In genomic region chr16:27982184-27982583, GRCh38 we compare ENCODE assay signal across 27 cellular contexts.
A peak's percentile ranks its signal among the peaks of the same experiment; 100 is the strongest.
DNase-seq lines count a peak whose midpoint lies in the region; ATAC-seq, FAIRE-seq and TF ChIP-seq lines count a peak whose summit lies in the region.
"Had no signal": no experiment of that assay in that cellular context is flagged by ENCODE, and none has a peak within 500 bp of the region (broad histone marks: within the 10 kb centered on the region; RNA-seq: fewer than 3 reads in every experiment).

No MANE protein-coding gene starts in this region.

- TF ChIP-seq CTCF in HepG2 (CRISPR knock-in tag; IDR thresholded peaks at IDR 0.05) = no peak
- no peak for TF ChIP-seq CTCF in right lobe of liver (IDR thresholded peaks at IDR 0.05)
- no peak for TF ChIP-seq CTCF in MM.1S (IDR thresholded peaks at IDR 0.05; ENCODE audit: low read length)
- no peak for TF ChIP-seq CTCF in WERI-Rb-1 (IDR thresholded peaks at IDR 0.05; ENCODE audit: low read depth, low read length)
- no peak for TF ChIP-seq CTCF in GM13976 (IDR thresholded peaks at IDR 0.05; ENCODE audit: borderline replicate concordance, control extremely low read depth, extremely low read depth, insufficient read depth, missing control alignments)

- no peak for TF ChIP-seq POLR2A in HepG2 (IDR thresholded peaks at IDR 0.05; ENCODE audit: insufficient read depth in 1 of 2, low read depth in 2 of 2, low read length in 2 of 2)
- no peak for TF ChIP-seq POLR2A in right lobe of liver (IDR thresholded peaks at IDR 0.05)

- in situ Hi-C loops in HepG2 (cut with HindIII; ENCODE audit: extremely low pct_ligation_motif_present, low pct_unique_long_range_greater_than_20kb) (no loop called here), GM13976 (cut with MboI; ENCODE audit: low sequenced_read_pairs, unreplicated experiment) (no loop called here)

- no peak overlapping the region for H3K4me3 Mint-ChIP-seq in activated CD4-positive, alpha-beta memory T cell treated with anti-CD3 and anti-CD28 coated beads for 36 hours
- H3K4me3 Mint-ChIP-seq: activated B cell treated with CpG ODN at 0.5 μM for 24 hours; activated CD4-positive, alpha-beta memory T cell treated with anti-CD3 and anti-CD28 coated beads, Interleukin-2, amount 10 ng/mL, durations not matched to agents 7 days and 5 days; activated T-cell treated with anti-CD3 and anti-CD28 coated beads, Interleukin-2, amount 50 U/mL, for 24 hours; T-helper 2 cell treated with Interferon-gamma antibody and Interleukin-4, amounts not matched to agents 5 μg/mL and 100 μg/mL, for 36 hours had no signal

- H3K27me3 ChIP-seq in HepG2 (ENCODE audit: control insufficient read depth in 1 of 2, insufficient read depth in 2 of 2, low read length in 2 of 2) = peaks cover 0 to 4% of the 10 kb centered on the region in 2 experiments; a peak in 1 of 5 replicates
- no peaks in the 10 kb centered on the region for H3K27me3 ChIP-seq in right lobe of liver
- H3K27me3 ChIP-seq in MM.1S (replicated peaks; ENCODE audit: insufficient read depth, low read length) = no peaks in the 10 kb centered on the region
- H3K27me3 ChIP-seq in WERI-Rb-1 (ENCODE audit: insufficient read depth, low read depth, severe bottlenecking) = no peaks in the 10 kb centered on the region
- H3K27me3 ChIP-seq: dorsolateral prefrontal cortex, Peyer's patch had no signal

- no peaks in the 10 kb centered on the region for H3F3A ChIP-seq in MM.1S (ENCODE audit: insufficient read depth, low read length)

- H3K27me3 Mint-ChIP-seq in activated CD4-positive, alpha-beta memory T cell treated with anti-CD3 and anti-CD28 coated beads for 36 hours = peaks cover 1% of the 10 kb centered on the region

- 13% methylated on average over 5 of the region's 5 CpGs for WGBS in HepG2 (ENCODE audit: low lambda C conversion rate)
- 70% methylated on average over 2 of the region's 5 CpGs for WGBS in right lobe of liver (ENCODE audit: insufficient coverage, low coverage, low lambda C conversion rate, missing lambda C conversion rate)

- H3K9me2 ChIP-seq in MM.1S (replicated peaks; ENCODE audit: insufficient read depth, low read length) = no peaks in the 10 kb centered on the region

- intact Hi-C loops in HepG2 (cut with micrococcal nuclease; ENCODE audit: unreplicated experiment) = no loop called here
- intact Hi-C loops in right lobe of liver (cut with DNase I) = no loop called here
- intact Hi-C loops in activated CD4-positive, alpha-beta memory T cell treated with anti-CD3 and anti-CD28 coated beads for 36 hours (cut with micrococcal nuclease) = no loop called here

- H3K27ac Mint-ChIP-seq in activated CD4-positive, alpha-beta memory T cell treated with anti-CD3 and anti-CD28 coated beads for 36 hours = no peak overlapping the region
- H3K27ac Mint-ChIP-seq: activated B cell treated with CpG ODN at 0.5 μM for 24 hours; activated CD4-positive, alpha-beta memory T cell treated with anti-CD3 and anti-CD28 coated beads, Interleukin-2, amount 10 ng/mL, durations not matched to agents 7 days and 5 days; activated T-cell treated with anti-CD3 and anti-CD28 coated beads, Interleukin-2, amount 50 U/mL, for 24 hours; CD4-positive, CD25-positive, alpha-beta regulatory T cell; T-helper 2 cell treated with Interferon-gamma antibody and Interleukin-4, amounts not matched to agents 5 μg/mL and 100 μg/mL, for 36 hours had no signal

- H4K20me1 ChIP-seq in HepG2 (ENCODE audit: insufficient read depth, low read length) = no peaks in the 10 kb centered on the region
- H4K20me1 ChIP-seq in MM.1S (ENCODE audit: insufficient read depth, low read length) = no peaks in the 10 kb centered on the region

- H3K27ac ChIP-seq in HepG2 (ENCODE audit: extremely low read length, insufficient read depth, low read length) (no peak overlapping the region), right lobe of liver (no peak overlapping the region), MM.1S (ENCODE audit: low read length) (no peak overlapping the region), WERI-Rb-1 (no peak overlapping the region)
- H3K27ac ChIP-seq: dorsolateral prefrontal cortex, Peyer's patch, SJSA1, spleen had no signal

- H3K4me1 Mint-ChIP-seq in activated CD4-positive, alpha-beta memory T cell treated with anti-CD3 and anti-CD28 coated beads for 36 hours (ENCODE audit: low read depth) = no peaks in the 10 kb centered on the region
- H3K4me1 Mint-ChIP-seq: activated B cell treated with CpG ODN at 0.5 μM for 24 hours; activated CD4-positive, alpha-beta memory T cell treated with anti-CD3 and anti-CD28 coated beads, Interleukin-2, amount 10 ng/mL, durations not matched to agents 7 days and 5 days; CD4-positive, CD25-positive, alpha-beta regulatory T cell had no signal

- no peaks in the 10 kb centered on the region for H3K4me1 ChIP-seq in HepG2 (ENCODE audit: insufficient read depth, low read length)
- H3K4me1 ChIP-seq in right lobe of liver = no peaks in the 10 kb centered on the region
- no peaks in the 10 kb centered on the region for H3K4me1 ChIP-seq in MM.1S (ENCODE audit: low read length)
- H3K4me1 ChIP-seq: Peyer's patch, SJSA1, spleen had no signal

- POLR2A ChIA-PET in HepG2 (lab: Yijun Ruan, JAX) = no interaction called here
- POLR2A ChIA-PET in activated CD4-positive, alpha-beta memory T cell treated with anti-CD3 and anti-CD28 coated beads for 36 hours (lab: Charles Lee) = no interaction called here

- DNase-seq in HepG2 (ENCODE audit: low spot score) (no peak), right lobe of liver (no peak), MM.1S (no peak), WERI-Rb-1 (peak; percentile 23), epidermal melanocyte (ENCODE audit: insufficient read length, low spot score) (no peak), DMS114 treated with DMSO at 0.1 percent for 48 hours (lab: John Stamatoyannopoulos, UW; ENCODE audit: unreplicated experiment) (no peak), GM13976 (ENCODE audit: low spot score) (no peak)
- DNase-seq in activated CD4-positive, alpha-beta memory T cell treated with anti-CD3 and anti-CD28 coated beads for 36 hours = no peak
- DNase-seq: activated B cell treated with CpG ODN at 0.5 μM for 24 hours; activated CD4-positive, alpha-beta memory T cell treated with anti-CD3 and anti-CD28 coated beads, Interleukin-2, amount 10 ng/mL, durations not matched to agents 7 days and 5 days; activated naive CD4-positive, alpha-beta T cell treated with anti-CD3 and anti-CD28 coated beads, Interleukin-2, amount 50 U/mL, for 16 hours; activated T-cell treated with anti-CD3 and anti-CD28 coated beads, Interleukin-2, amount 50 U/mL, for 24 hours; CD4-positive, CD25-positive, alpha-beta regulatory T cell; central memory CD4-positive, alpha-beta T cell; dorsolateral prefrontal cortex; left cardiac atrium; NCI-H1417 treated with DMSO at 0.1 percent for 48 hours; NCI-H345; occipital lobe; retina; stimulated activated CD4-positive, alpha-beta T cell treated with anti-CD3 and anti-CD28 coated beads, Interleukin-4, amount 100 ng/mL, for 24 hours; stimulated activated naive CD4-positive, alpha-beta T cell treated with Interleukin-2 at 50 U/mL for 16 hours had no signal

- no peak overlapping the region for H2AFZ ChIP-seq in HepG2 (ENCODE audit: low read length)
- 0 out of 2 replicates have a peak overlapping the region, but pooled peaks have one; percentile 27 for H2AFZ ChIP-seq in MM.1S (ENCODE audit: low read length)

- ATAC-seq in HepG2 (no peak), right lobe of liver (no peak)
- ATAC-seq: left cardiac atrium had no signal

- FAIRE-seq in HepG2 (lab: Jason Lieb, UNC) = no peak
- FAIRE-seq: endothelial cell of umbilical vein had no signal

- TF ChIP-seq RAD21 in HepG2 (CRISPR knock-in tag; IDR thresholded peaks at IDR 0.05) = no peak

- BruUV-seq in HepG2 (replicated peaks; lab: Mats Ljungman, UMichigan) = no TSS peak

- H3K36me3 Mint-ChIP-seq in activated CD4-positive, alpha-beta memory T cell treated with anti-CD3 and anti-CD28 coated beads for 36 hours = no peaks in the 10 kb centered on the region
- H3K36me3 Mint-ChIP-seq: CD4-positive, CD25-positive, alpha-beta regulatory T cell had no signal

- H3K9me3 Mint-ChIP-seq in activated CD4-positive, alpha-beta memory T cell treated with anti-CD3 and anti-CD28 coated beads for 36 hours = peaks cover 3% of the 10 kb centered on the region
- H3K9me3 Mint-ChIP-seq: activated CD4-positive, alpha-beta memory T cell treated with anti-CD3 and anti-CD28 coated beads, Interleukin-2, amount 10 ng/mL, durations not matched to agents 7 days and 5 days had no signal

- H3K9ac ChIP-seq in HepG2 (ENCODE audit: insufficient read depth, low read depth, low read length) (no peak overlapping the region), MM.1S (ENCODE audit: low read length) (no peak overlapping the region)

- H3K36me3 ChIP-seq in HepG2 (replicated peaks in 1 of 2; ENCODE audit: control insufficient read depth in 1 of 2, insufficient read depth in 2 of 2, low read length in 2 of 2) = no peaks in the 10 kb centered on the region
- no peaks in the 10 kb centered on the region for H3K36me3 ChIP-seq in right lobe of liver
- no peaks in the 10 kb centered on the region for H3K36me3 ChIP-seq in MM.1S (replicated peaks; ENCODE audit: insufficient read depth, low read length)
- no peaks in the 10 kb centered on the region for H3K36me3 ChIP-seq in WERI-Rb-1
- H3K36me3 ChIP-seq: Peyer's patch, SJSA1, spleen had no signal

- H3K4me3 ChIP-seq in HepG2 (replicated peaks in 1 of 3; ENCODE audit: insufficient read depth in 1 of 3, low read depth in 2 of 3, low read length in 3 of 3) (no peak overlapping the region), right lobe of liver (no peak overlapping the region), MM.1S (ENCODE audit: low read length) (no peak overlapping the region), WERI-Rb-1 (ENCODE audit: low read depth, low read length) (no peak overlapping the region)
- H3K4me3 ChIP-seq: dorsolateral prefrontal cortex, Peyer's patch, SJSA1, spleen had no signal

- no peaks in the 10 kb centered on the region for H3K9me3 ChIP-seq in HepG2 (ENCODE audit: low read length)
- H3K9me3 ChIP-seq in right lobe of liver = no peaks in the 10 kb centered on the region
- no peaks in the 10 kb centered on the region for H3K9me3 ChIP-seq in MM.1S (replicated peaks; ENCODE audit: insufficient read depth, low read length)
- H3K9me3 ChIP-seq in WERI-Rb-1 (ENCODE audit: severe bottlenecking) = peaks cover 4% of the 10 kb centered on the region
- H3K9me3 ChIP-seq: Peyer's patch, SJSA1 had no signal

- no peak overlapping the region for H3K4me2 ChIP-seq in HepG2 (ENCODE audit: low read depth, low read length)
- H3K4me2 ChIP-seq in MM.1S (ENCODE audit: low read depth, low read length) = no peak overlapping the region

- H3K79me2 ChIP-seq in HepG2 (ENCODE audit: insufficient read depth, low read length) = no peaks in the 10 kb centered on the region
- no peaks in the 10 kb centered on the region for H3K79me2 ChIP-seq in MM.1S (ENCODE audit: low read length)

- CTCF ChIA-PET in HepG2 (lab: Yijun Ruan, JAX; ENCODE audit: low intra/inter-chr PET ratio, low total read pairs) = no interaction called here
- CTCF ChIA-PET in activated CD4-positive, alpha-beta memory T cell treated with anti-CD3 and anti-CD28 coated beads for 36 hours (lab: Charles Lee) = no interaction called here

- TF ChIP-seq EP300 in HepG2 (IDR thresholded peaks at IDR 0.05; ENCODE audit: low read depth in 2 of 2, low read length in 2 of 2) = no peak
- no peak for TF ChIP-seq EP300 in HepG2 (CRISPR knock-in tag; IDR thresholded peaks at IDR 0.05; ENCODE audit: borderline replicate concordance)

TF ChIP-seq in HepG2, 621 proteins besides CTCF, POLR2A, EP300 and RAD21 (continues in another document):
- no peak for TF ChIP-seq PCBP1 (IDR thresholded peaks at IDR 0.05; ENCODE audit: borderline replicate concordance, low read depth, low read length)
